Comparison of ENCODE assay signal across 1 cellular context in the genomic region with DNA sequence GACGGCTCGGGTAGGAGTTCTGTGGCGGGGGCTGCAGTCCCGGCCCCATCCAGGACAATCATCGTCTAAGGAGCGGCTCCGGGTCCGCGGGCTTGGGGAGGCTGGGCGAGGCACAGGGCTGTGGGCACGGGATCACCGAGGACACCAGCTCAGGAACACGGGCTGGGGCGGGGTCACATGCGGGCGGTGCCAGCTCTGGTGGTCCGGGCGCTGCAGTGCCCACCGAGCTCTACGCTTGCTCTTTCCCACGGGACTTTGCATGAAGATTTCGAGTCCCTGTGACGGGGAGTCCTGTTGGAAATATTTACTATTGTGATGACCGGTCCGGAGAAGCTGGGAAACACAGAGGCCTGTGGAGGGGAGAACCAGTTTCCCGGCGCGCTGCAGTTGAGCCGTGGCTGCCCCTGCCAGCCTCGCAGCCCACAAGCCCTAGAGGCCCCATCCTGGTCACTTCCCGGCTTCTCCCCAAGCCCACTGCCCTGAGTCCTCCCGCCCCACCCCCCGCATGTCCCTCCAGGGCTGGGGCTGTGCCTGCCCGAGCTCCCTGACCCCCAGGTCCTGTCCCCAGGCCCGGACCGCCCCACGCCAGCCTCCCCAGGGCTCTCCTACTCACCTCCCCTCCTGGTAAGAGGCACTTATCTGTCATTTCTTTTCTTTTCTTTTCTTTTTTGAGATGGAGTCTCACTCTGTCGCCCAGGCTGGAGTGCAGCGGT.
TF ChIP-seq lines count a peak whose summit lies in the region.

No MANE protein-coding gene starts in this region.

TF ChIP-seq in A549, 52 proteins besides CTCF, POLR2A, EP300 and RAD21:
- TF ChIP-seq EHMT2 (IDR thresholded peaks at IDR 0.05; ENCODE audit: low read depth) (no peak), TP53 (CRISPR knock-in tag; IDR thresholded peaks at IDR 0.05) (no peak), MAZ (IDR thresholded peaks at IDR 0.05; ENCODE audit: borderline replicate concordance, low read depth, low read length) (no peak), ELK1 (IDR thresholded peaks at IDR 0.05; ENCODE audit: low read depth, low read length) (no peak), PHF8 (IDR thresholded peaks at IDR 0.05; ENCODE audit: borderline replicate concordance, low read depth) (no peak), CHD2 (IDR thresholded peaks at IDR 0.05; ENCODE audit: low read length, partially characterized antibody) (no peak)
- TF ChIP-seq, protein P1, sequence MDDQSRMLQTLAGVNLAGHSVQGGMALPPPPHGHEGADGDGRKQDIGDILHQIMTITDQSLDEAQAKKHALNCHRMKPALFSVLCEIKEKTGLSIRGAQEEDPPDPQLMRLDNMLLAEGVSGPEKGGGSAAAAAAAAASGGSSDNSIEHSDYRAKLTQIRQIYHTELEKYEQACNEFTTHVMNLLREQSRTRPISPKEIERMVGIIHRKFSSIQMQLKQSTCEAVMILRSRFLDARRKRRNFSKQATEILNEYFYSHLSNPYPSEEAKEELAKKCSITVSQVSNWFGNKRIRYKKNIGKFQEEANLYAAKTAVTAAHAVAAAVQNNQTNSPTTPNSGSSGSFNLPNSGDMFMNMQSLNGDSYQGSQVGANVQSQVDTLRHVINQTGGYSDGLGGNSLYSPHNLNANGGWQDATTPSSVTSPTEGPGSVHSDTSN (IDR thresholded peaks at IDR 0.05), result no peak
TF ChIP-seq in A549: peak in this region for 0.
